Comparison of ENCODE assay signal across 1 cellular context in genomic region chr13:36344886-36345437, GRCh38.
TF ChIP-seq lines count a peak whose summit lies in the region.

No MANE protein-coding gene starts in this region.

TF ChIP-seq in SK-N-SH treated with all-trans-retinoic acid at 6 μM for 48 hours, 23 proteins besides CTCF, POLR2A, EP300 and RAD21 (continued from another document):
- no peak for TF ChIP-seq POU6F1 (CRISPR knock-in tag; IDR thresholded peaks at IDR 0.05; ENCODE audit: borderline replicate concordance, low read depth)
TF ChIP-seq in SK-N-SH treated with all-trans-retinoic acid at 6 μM for 48 hours: peak in this region for 0.
